ENCODE assay signal across 1 cellular context in the genomic region with DNA sequence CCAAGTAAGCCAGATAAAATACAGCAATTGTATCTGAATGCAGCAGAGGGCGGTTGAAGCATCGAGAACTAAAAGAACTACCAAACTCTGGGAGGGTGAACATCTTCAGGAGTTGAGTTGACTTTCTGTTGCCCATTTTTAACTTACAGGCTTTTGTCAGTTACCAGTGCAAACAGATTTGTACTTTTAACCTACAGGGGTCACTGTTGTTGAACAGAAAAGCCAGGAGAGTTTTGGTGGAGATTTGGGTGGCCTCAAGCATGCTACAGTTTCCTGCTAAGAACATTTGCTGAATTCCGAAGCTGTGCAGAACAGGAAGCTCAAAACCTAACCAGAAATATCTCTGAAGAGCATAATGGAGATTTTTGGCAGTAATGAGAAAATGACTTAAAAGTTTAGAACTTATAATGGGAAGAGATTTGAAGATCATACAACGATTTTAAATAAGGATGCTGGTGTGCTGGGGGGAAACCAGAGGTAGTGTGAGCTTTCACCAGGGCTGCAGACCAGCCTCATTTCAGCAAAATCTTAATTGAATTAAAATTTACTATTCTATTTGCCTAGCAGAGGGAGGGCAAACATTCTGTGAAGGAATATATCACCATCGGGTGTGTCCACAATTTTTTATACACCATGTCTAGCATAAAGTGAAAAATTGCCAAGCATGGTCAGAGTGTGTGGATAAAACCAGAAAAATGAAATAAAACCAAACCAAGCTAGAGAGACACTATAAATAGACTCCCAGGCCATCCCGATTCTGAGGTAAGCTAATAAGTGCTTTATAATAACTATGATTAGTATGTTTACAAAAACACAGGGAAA.
TF ChIP-seq lines count a peak whose summit lies in the region.

No MANE protein-coding gene starts in this region.

TF ChIP-seq in H1, 55 proteins besides CTCF, POLR2A, EP300 and RAD21:
- no peak for TF ChIP-seq SAP30 (IDR thresholded peaks at IDR 0.05; ENCODE audit: insufficient read depth, insufficient replicate concordance, low read length)
- TF ChIP-seq ZNF274 (IDR thresholded peaks at IDR 0.05; ENCODE audit: borderline replicate concordance, extremely low read depth, low read length) = no peak
- TF ChIP-seq, protein P1, sequence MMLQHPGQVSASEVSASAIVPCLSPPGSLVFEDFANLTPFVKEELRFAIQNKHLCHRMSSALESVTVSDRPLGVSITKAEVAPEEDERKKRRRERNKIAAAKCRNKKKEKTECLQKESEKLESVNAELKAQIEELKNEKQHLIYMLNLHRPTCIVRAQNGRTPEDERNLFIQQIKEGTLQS (IDR thresholded peaks at IDR 0.05; ENCODE audit: insufficient read depth, low read depth, low read length) = no peak
- no peak for TF ChIP-seq JUND (IDR thresholded peaks at IDR 0.05; ENCODE audit: low read length)
- TF ChIP-seq SIN3A (conservative IDR thresholded peaks at IDR 0.05 in 1 of 2, IDR thresholded peaks at IDR 0.05 in 1 of 2; ENCODE audit: low read depth in 1 of 2, low read length in 2 of 2) = no peak
- no peak for TF ChIP-seq KDM5A (IDR thresholded peaks at IDR 0.05; ENCODE audit: low read length)
- TF ChIP-seq HDAC6 (IDR thresholded peaks at IDR 0.05; ENCODE audit: low read depth, low read length) = no peak
- TF ChIP-seq NANOG (IDR thresholded peaks at IDR 0.05; ENCODE audit: insufficient read depth, low read depth, low read length, poor library complexity, severe bottlenecking) = no peak
- TF ChIP-seq FOSL1 (IDR thresholded peaks at IDR 0.05; ENCODE audit: insufficient read depth, low read depth, low read length) = no peak
- TF ChIP-seq MAX (IDR thresholded peaks at IDR 0.05) = no peak
- TF ChIP-seq POU5F1 (IDR thresholded peaks at IDR 0.05; ENCODE audit: low read depth, low read length) = no peak
- TF ChIP-seq CEBPB (IDR thresholded peaks at IDR 0.05; ENCODE audit: low read depth, low read length) = no peak
- TF ChIP-seq POLR2AphosphoS5 (IDR thresholded peaks at IDR 0.05; ENCODE audit: low read depth, low read length) = no peak
- TF ChIP-seq RBBP5 (IDR thresholded peaks at IDR 0.05; ENCODE audit: borderline replicate concordance, low read depth, low read length) = no peak
- TF ChIP-seq, protein P2, sequence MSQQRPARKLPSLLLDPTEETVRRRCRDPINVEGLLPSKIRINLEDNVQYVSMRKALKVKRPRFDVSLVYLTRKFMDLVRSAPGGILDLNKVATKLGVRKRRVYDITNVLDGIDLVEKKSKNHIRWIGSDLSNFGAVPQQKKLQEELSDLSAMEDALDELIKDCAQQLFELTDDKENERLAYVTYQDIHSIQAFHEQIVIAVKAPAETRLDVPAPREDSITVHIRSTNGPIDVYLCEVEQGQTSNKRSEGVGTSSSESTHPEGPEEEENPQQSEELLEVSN (IDR thresholded peaks at IDR 0.05) = no peak
